23 cellular contexts compared by ENCODE assay signal in genomic region chr10:124595143-124595883, GRCh38.
DNase-seq lines count a peak whose midpoint lies in the region; ATAC-seq, FAIRE-seq and TF ChIP-seq lines count a peak whose summit lies in the region.
"Had no signal": no experiment of that assay in that cellular context is flagged by ENCODE, and none has a peak within 500 bp of the region (broad histone marks: within the 10 kb centered on the region; RNA-seq: fewer than 3 reads in every experiment).

No MANE protein-coding gene starts in this region.

- H3K9me3 Mint-ChIP-seq in osteocyte (ENCODE audit: unreplicated experiment) = peaks cover 4% of the 10 kb centered on the region
- H3K9me3 Mint-ChIP-seq: activated CD4-positive, alpha-beta T cell treated with anti-CD3 and anti-CD28 coated beads, Interleukin-2, amount 10 ng/mL, durations not matched to agents 7 days and 5 days; activated T-helper 2 cell treated with anti-CD3 and anti-CD28 coated beads, Interferon-gamma antibody, Interleukin-2, Interleukin-4, amounts not matched to agents 10 μg/mL and 5 μg/mL and 100 μg/mL, durations not matched to agents 14 hours and 24 hours and 36 hours had no signal

- peaks cover 17% of the 10 kb centered on the region for H4K20me1 ChIP-seq in K562 (replicated peaks; ENCODE audit: control insufficient read depth, insufficient read depth, low read length)

- H3K9me1 ChIP-seq in K562 (ENCODE audit: control insufficient read depth, insufficient read depth, low read length) = no peaks in the 10 kb centered on the region

- TF ChIP-seq CTCF in left ventricle myocardium inferior (IDR thresholded peaks at IDR 0.05; ENCODE audit: borderline replicate concordance) (no peak), heart right ventricle (IDR thresholded peaks at IDR 0.05) (no peak), K562 (IDR thresholded peaks at IDR 0.05 in 2 of 3, conservative IDR thresholded peaks at IDR 0.05 in 1 of 3; ENCODE audit: insufficient read depth in 2 of 3, low read depth in 1 of 3, low read length in 3 of 3) (no peak), ascending aorta (IDR thresholded peaks at IDR 0.05) (no peak), osteocyte (IDR thresholded peaks at IDR 0.05) (no peak), GM10266 (IDR thresholded peaks at IDR 0.05; ENCODE audit: control insufficient read depth, insufficient read depth, low read depth, missing control alignments) (no peak)

- ATAC-seq in heart right ventricle (no peak), K562 (peak; percentile 19; the same call in 1 of the 3 replicates), aorta (ENCODE audit: low FRiP score) (no peak)
- ATAC-seq: body of pancreas, left lung had no signal

- no TSS peak for BruUV-seq in K562 (replicated peaks; lab: Mats Ljungman, UMichigan)

- WGBS in heart right ventricle, 2 donors = 95 to 96% methylated on average over 9 of the region's 9 CpGs
- WGBS in K562 (ENCODE audit: insufficient coverage, low coverage, missing lambda C conversion rate) = 13% methylated on average over 8 of the region's 9 CpGs
- 95 to 98% methylated on average over 9 of the region's 9 CpGs for WGBS in aorta, 2 donors

- no peaks in the 10 kb centered on the region for H3K4me1 Mint-ChIP-seq in osteocyte (ENCODE audit: unreplicated experiment)
- H3K4me1 Mint-ChIP-seq: activated naive CD8-positive, alpha-beta T cell treated with anti-CD3 and anti-CD28 coated beads, Interleukin-2, amount 10 ng/mL, durations not matched to agents 7 days and 5 days had no signal

- peaks cover 2% of the 10 kb centered on the region for H3K36me3 Mint-ChIP-seq in osteocyte (ENCODE audit: unreplicated experiment)
- H3K36me3 Mint-ChIP-seq: activated naive CD8-positive, alpha-beta T cell treated with anti-CD3 and anti-CD28 coated beads, Interleukin-2, amount 10 ng/mL, durations not matched to agents 7 days and 5 days had no signal

- no peak overlapping the region for H3K4me3 Mint-ChIP-seq in osteocyte (ENCODE audit: unreplicated experiment)
- H3K4me3 Mint-ChIP-seq: activated CD4-positive, alpha-beta T cell treated with anti-CD3 and anti-CD28 coated beads, Interleukin-2, amount 10 ng/mL, durations not matched to agents 7 days and 5 days; activated naive CD8-positive, alpha-beta T cell treated with anti-CD3 and anti-CD28 coated beads, Interleukin-2, amount 10 ng/mL, durations not matched to agents 7 days and 5 days; HFFc6 had no signal

- H3K27me3 Mint-ChIP-seq in osteocyte (ENCODE audit: unreplicated experiment) = no peaks in the 10 kb centered on the region
- H3K27me3 Mint-ChIP-seq: activated CD4-positive, alpha-beta T cell treated with anti-CD3 and anti-CD28 coated beads, Interleukin-2, amount 10 ng/mL, durations not matched to agents 7 days and 5 days; activated naive CD8-positive, alpha-beta T cell treated with anti-CD3 and anti-CD28 coated beads, Interleukin-2, amount 10 ng/mL, durations not matched to agents 7 days and 5 days had no signal

- H3K36me3 ChIP-seq in left ventricle myocardium inferior (no peaks in the 10 kb centered on the region), heart right ventricle (no peaks in the 10 kb centered on the region), K562 (ENCODE audit: control insufficient read depth, insufficient read depth, low read length) (no peaks in the 10 kb centered on the region), aorta (ENCODE audit: control insufficient read depth in 1 of 2, insufficient read depth in 2 of 2, low read length in 1 of 2) (no peaks in the 10 kb centered on the region), ascending aorta (no peaks in the 10 kb centered on the region)
- H3K36me3 ChIP-seq: left lung had no signal

- H3K4me3 ChIP-seq in left ventricle myocardium inferior (no peak overlapping the region), heart right ventricle (no peak overlapping the region), K562 (no peak overlapping the region), aorta (ENCODE audit: low read length in 2 of 2) (no peak overlapping the region), ascending aorta (no peak overlapping the region)
- H3K4me3 ChIP-seq: body of pancreas, left lung had no signal

- peaks cover 9% of the 10 kb centered on the region for H3K9me3 ChIP-seq in left ventricle myocardium inferior (replicated peaks)
- peaks cover 0 to 10% (median 0%) of the 10 kb centered on the region in 11 donors for H3K9me3 ChIP-seq in heart right ventricle
- H3K9me3 ChIP-seq in K562 (replicated peaks; ENCODE audit: control insufficient read depth, insufficient read depth, low read depth, low read length) = no peaks in the 10 kb centered on the region
- H3K9me3 ChIP-seq in aorta (ENCODE audit: control insufficient read depth, low read length) = no peaks in the 10 kb centered on the region
- H3K9me3 ChIP-seq in ascending aorta = no peaks in the 10 kb centered on the region
- H3K9me3 ChIP-seq: body of pancreas, SK-N-SH had no signal

- FAIRE-seq in K562 (lab: Jason Lieb, UNC) = no peak
- FAIRE-seq: A204.1, colon, TTC549, urothelium cell line had no signal

- POLR2A ChIA-PET in K562 (lab: Yijun Ruan, JAX) = interaction anchor here (1.0 kb wide), 1 partner anchor 50 kb away, joined by 4 read pairs; no protein-coding TSS in a partner anchor

- 0 out of 4 replicates have a peak overlapping the region, but pooled peaks of 1 of the 2 experiments have one; percentile 28 for H3K9ac ChIP-seq in K562 (ENCODE audit: insufficient read depth in 1 of 2, low read depth in 2 of 2, low read length in 2 of 2)
- H3K9ac ChIP-seq: SK-N-SH had no signal

- H3K27ac ChIP-seq in left ventricle myocardium inferior (replicated peaks) = no peak overlapping the region
- no peak overlapping the region for H3K27ac ChIP-seq in heart right ventricle
- H3K27ac ChIP-seq in K562 (ENCODE audit: extremely low read depth, low read depth, low read length) = no peak overlapping the region
- H3K27ac ChIP-seq in aorta (ENCODE audit: low read depth in 1 of 2, low read length in 2 of 2) = no peak overlapping the region
- no peak overlapping the region for H3K27ac ChIP-seq in ascending aorta
- H3K27ac ChIP-seq: body of pancreas, left lung had no signal

- intact Hi-C loops in left ventricle myocardium inferior (cut with micrococcal nuclease) (no loop called here), heart right ventricle (cut with DNase I) (no loop called here), K562 (cut with micrococcal nuclease) (no loop called here), aorta (cut with DNase I) (no loop called here), ascending aorta (cut with DNase I) (no loop called here)

- H2AFZ ChIP-seq in K562 (ENCODE audit: low read depth, low read length) = no peak overlapping the region

- in situ Hi-C loops in K562 (cut with MboI) = no loop called here

- TF ChIP-seq POLR2A in K562 (conservative IDR thresholded peaks at IDR 0.05) = no peak

- no peak for TF ChIP-seq EP300 in K562 (IDR thresholded peaks at IDR 0.05; ENCODE audit: low read length)

- H3K27me3 ChIP-seq in left ventricle myocardium inferior (ENCODE audit: low read depth) (no peaks in the 10 kb centered on the region), heart right ventricle (no peaks in the 10 kb centered on the region), K562 (ENCODE audit: control insufficient read depth in 2 of 2, insufficient read depth in 2 of 2, low read length in 2 of 2) (peaks cover 0 to 13% of the 10 kb centered on the region in 2 experiments; a peak in 3 of 5 replicates), aorta (ENCODE audit: control insufficient read depth in 1 of 2, insufficient read depth in 2 of 2, low read length in 1 of 2) (no peaks in the 10 kb centered on the region), ascending aorta (no peaks in the 10 kb centered on the region)
- H3K27me3 ChIP-seq: body of pancreas, left lung had no signal

- H3K4me1 ChIP-seq in left ventricle myocardium inferior = no peaks in the 10 kb centered on the region
- H3K4me1 ChIP-seq in heart right ventricle = no peaks in the 10 kb centered on the region
- H3K4me1 ChIP-seq in K562 (replicated peaks in 1 of 2; ENCODE audit: control insufficient read depth in 2 of 2, insufficient read depth in 2 of 2, low read length in 2 of 2) = peaks cover 6 to 33% of the 10 kb centered on the region in 2 experiments; a peak in 4 of 5 replicates
- no peaks in the 10 kb centered on the region for H3K4me1 ChIP-seq in aorta (ENCODE audit: control insufficient read depth in 1 of 2, insufficient read depth in 2 of 2, low read length in 2 of 2)
- H3K4me1 ChIP-seq in ascending aorta = no peaks in the 10 kb centered on the region
- H3K4me1 ChIP-seq: left lung had no signal

- H3K79me2 ChIP-seq in K562 (ENCODE audit: control insufficient read depth, insufficient read depth, low read length) = no peaks in the 10 kb centered on the region

- no peak for TF ChIP-seq RAD21 in K562 (CRISPR knock-in tag; conservative IDR thresholded peaks at IDR 0.05 in 1 of 2, IDR thresholded peaks at IDR 0.05 in 1 of 2)

- H3K4me2 ChIP-seq in K562 (ENCODE audit: insufficient read depth, low read length) = no peak overlapping the region
- H3K4me2 ChIP-seq: SK-N-SH had no signal

- CTCF ChIA-PET in K562 (lab: Yijun Ruan, JAX; ENCODE audit: low intra/inter-chr PET ratio) = no interaction called here

- H3K27ac Mint-ChIP-seq in osteocyte (ENCODE audit: unreplicated experiment) = no peak overlapping the region
- H3K27ac Mint-ChIP-seq: activated CD4-positive, alpha-beta T cell treated with anti-CD3 and anti-CD28 coated beads, Interleukin-2, amount 10 ng/mL, durations not matched to agents 7 days and 5 days; activated naive CD8-positive, alpha-beta T cell treated with anti-CD3 and anti-CD28 coated beads, Interleukin-2, amount 10 ng/mL, durations not matched to agents 7 days and 5 days; activated T-helper 2 cell treated with anti-CD3 and anti-CD28 coated beads, Interferon-gamma antibody, Interleukin-2, Interleukin-4, amounts not matched to agents 10 μg/mL and 5 μg/mL and 100 μg/mL, durations not matched to agents 14 hours and 24 hours and 36 hours; HFFc6 had no signal

- DNase-seq in left ventricle myocardium inferior = peak; percentile 11
- no peak for DNase-seq in heart right ventricle
- DNase-seq in NCI-H69 (lab: John Stamatoyannopoulos, UW) = peak; percentile 19
- peak in 1 of 4 experiments; percentile 21 for DNase-seq in K562 (ENCODE audit: extremely low read depth in 1 of 4, low spot score in 3 of 4)
- peak; percentile 30 to 49 for DNase-seq in aorta
- no peak for DNase-seq in ascending aorta (ENCODE audit: low spot score in 2 of 2)
- DNase-seq in osteocyte (ENCODE audit: extremely low spot score, unreplicated experiment) = no peak
- DNase-seq in GM10266 (ENCODE audit: extremely low spot score) = no peak
- DNase-seq: activated CD4-positive, alpha-beta T cell treated with anti-CD3 and anti-CD28 coated beads, Interleukin-2, amount 10 ng/mL, durations not matched to agents 7 days and 5 days; activated naive CD8-positive, alpha-beta T cell treated with anti-CD3 and anti-CD28 coated beads, Interleukin-2, amount 10 ng/mL, durations not matched to agents 7 days and 5 days; body of pancreas; Calu3; HFFc6; MM.1S; NCI-H1694 treated with DMSO at 0.1 percent for 48 hours; NCI-H226; SK-N-SH had no signal

Comparison
In these comparisons a context has a peak if more than half of its experiments do, and no peak if none do; other contexts are left out.
1. DNase-seq: peak in left ventricle myocardium inferior (single experiment), NCI-H69 (single experiment) and aorta (2 of 2); none in heart right ventricle (0 of 2), ascending aorta (0 of 2), osteocyte (single experiment) and GM10266 (single experiment).